ENCODE assay signal across 13 cellular contexts in the genomic region with DNA sequence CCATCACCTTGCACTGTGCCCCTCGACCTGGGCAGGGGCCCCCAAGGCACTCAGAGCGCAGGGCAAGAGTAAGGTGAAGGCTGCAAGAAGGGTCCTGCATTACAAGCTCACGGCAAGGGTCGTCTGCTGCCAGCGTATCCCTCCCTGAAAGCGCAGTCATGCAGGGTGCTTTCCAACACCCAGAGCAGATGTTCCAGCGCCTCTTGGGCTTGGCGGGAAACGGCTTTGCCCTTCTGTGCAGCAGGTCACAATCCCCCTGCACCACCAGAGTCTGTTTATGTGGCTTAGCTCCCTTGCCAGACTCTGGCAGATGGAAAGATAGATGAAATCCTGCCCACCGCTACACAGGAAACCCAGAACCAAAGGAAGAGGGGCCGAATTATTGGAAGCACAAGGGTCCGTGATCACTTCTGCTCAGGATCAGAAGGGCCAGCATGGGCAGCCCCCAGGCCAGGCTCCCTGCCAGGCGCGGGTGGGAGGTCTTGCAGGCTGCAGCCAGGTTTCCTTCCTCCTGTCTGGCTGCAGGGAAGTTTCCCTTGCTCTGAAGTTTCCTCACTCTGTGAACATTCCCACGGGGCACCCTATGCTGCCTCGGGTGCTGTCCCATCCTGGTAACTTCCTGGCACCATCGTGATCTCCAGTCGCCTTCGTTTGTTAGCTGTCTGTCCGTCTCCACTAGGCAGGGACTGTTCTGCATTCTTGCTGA.
DNase-seq lines count a peak whose midpoint lies in the region; ATAC-seq and TF ChIP-seq lines count a peak whose summit lies in the region.
"Had no signal": no experiment of that assay in that cellular context is flagged by ENCODE, and none has a peak within 500 bp of the region (broad histone marks: within the 10 kb centered on the region; RNA-seq: fewer than 3 reads in every experiment).

No MANE protein-coding gene starts in this region.

- H3K36me3 Mint-ChIP-seq in WTC11: no peaks in the 10 kb centered on the region
- H3K36me3 Mint-ChIP-seq: CD8-positive, alpha-beta memory T cell had no signal

- H3K27ac ChIP-seq in osteoblast (ENCODE audit: low read depth, low read length): no peak overlapping the region

- peak; percentile 85 for DNase-seq in DMS 273 (lab: John Stamatoyannopoulos, UW; ENCODE audit: unreplicated experiment)
- DNase-seq in NCI-H1694 treated with DMSO at 0.1 percent for 48 hours (lab: John Stamatoyannopoulos, UW): peak; percentile 72
- peak; percentile 10 for DNase-seq in WTC11 (ENCODE audit: low spot score)
- DNase-seq in osteoblast (ENCODE audit: insufficient read length, low spot score, missing footprints): peak; percentile 65
- DNase-seq in COLO668 (lab: John Stamatoyannopoulos, UW; ENCODE audit: unreplicated experiment): no peak
- DNase-seq: CD8-positive, alpha-beta memory T cell; Kasumi-1; NCI-H2029; NCI-H526; SHP77 treated with DMSO at 0.1 percent for 48 hours had no signal

- no peak overlapping the region for H3K27ac Mint-ChIP-seq in WTC11
- H3K27ac Mint-ChIP-seq: CD8-positive, alpha-beta memory T cell had no signal

- H3K9me3 Mint-ChIP-seq in WTC11: no peaks in the 10 kb centered on the region
- H3K9me3 Mint-ChIP-seq: CD8-positive, alpha-beta memory T cell had no signal

- no peaks in the 10 kb centered on the region for H3K27me3 ChIP-seq in osteoblast (ENCODE audit: insufficient read depth, low read length)
- H3K27me3 ChIP-seq: BE2C had no signal

- no peaks in the 10 kb centered on the region for H3K9me3 ChIP-seq in osteoblast (ENCODE audit: low read depth, low read length)
- H3K9me3 ChIP-seq: BE2C had no signal

- no peaks in the 10 kb centered on the region; the same call in 1 of the 2 replicates for H3K27me3 Mint-ChIP-seq in WTC11 (ENCODE audit: low read depth)

- no peak overlapping the region for H3K4me3 Mint-ChIP-seq in WTC11
- H3K4me3 Mint-ChIP-seq: CD8-positive, alpha-beta memory T cell had no signal

- H3K79me2 ChIP-seq in osteoblast (ENCODE audit: insufficient read depth, low read length): peaks cover 35% of the 10 kb centered on the region

- peaks cover 24% of the 10 kb centered on the region for H3K4me1 Mint-ChIP-seq in WTC11
- H3K4me1 Mint-ChIP-seq: CD8-positive, alpha-beta memory T cell had no signal

- H3K4me1 ChIP-seq in osteoblast (ENCODE audit: insufficient read depth, low read length): no peaks in the 10 kb centered on the region
- H3K4me1 ChIP-seq: BE2C had no signal

- peaks cover 38% of the 10 kb centered on the region for H4K20me1 ChIP-seq in osteoblast (ENCODE audit: insufficient read depth, low read length)

- POLR2A ChIA-PET in WTC11 (lab: Charles Lee): interaction anchor here (0.6 kb wide), 1 partner anchor 312 kb away, joined by 4 read pairs; no protein-coding TSS in a partner anchor

- CTCF ChIA-PET in WTC11 (lab: Charles Lee): interaction anchor here (1.3 kb wide), 1 partner anchor 72 kb away, joined by 3 read pairs; no protein-coding TSS in a partner anchor

- no peak overlapping the region for H3K4me2 ChIP-seq in osteoblast (ENCODE audit: insufficient read depth, low read length)

- no peak overlapping the region for H2AFZ ChIP-seq in osteoblast (ENCODE audit: low read length)

- TF ChIP-seq CTCF in WTC11 (IDR thresholded peaks at IDR 0.05): no peak
- no peak for TF ChIP-seq CTCF in osteoblast (IDR thresholded peaks at IDR 0.05; ENCODE audit: extremely low read depth, low read depth, low read length)

- no peak overlapping the region for H3K4me3 ChIP-seq in osteoblast (ENCODE audit: insufficient read depth, low read length)

- ATAC-seq in WTC11: no peak
- no peak for ATAC-seq in GM21515 (IDR thresholded peaks at IDR 0.05; ENCODE audit: unreplicated experiment)
- no peak for ATAC-seq in HG03342 (IDR thresholded peaks at IDR 0.05; ENCODE audit: unreplicated experiment)

- H3K36me3 ChIP-seq in osteoblast (ENCODE audit: insufficient read depth, low read length): peaks cover 22% of the 10 kb centered on the region
- H3K36me3 ChIP-seq: BE2C had no signal

TF ChIP-seq in WTC11, 78 proteins besides CTCF, POLR2A, EP300 and RAD21:
- TF ChIP-seq MYBL2 (CRISPR knock-in tag; IDR thresholded peaks at IDR 0.05): no peak
- TF ChIP-seq, protein P1, sequence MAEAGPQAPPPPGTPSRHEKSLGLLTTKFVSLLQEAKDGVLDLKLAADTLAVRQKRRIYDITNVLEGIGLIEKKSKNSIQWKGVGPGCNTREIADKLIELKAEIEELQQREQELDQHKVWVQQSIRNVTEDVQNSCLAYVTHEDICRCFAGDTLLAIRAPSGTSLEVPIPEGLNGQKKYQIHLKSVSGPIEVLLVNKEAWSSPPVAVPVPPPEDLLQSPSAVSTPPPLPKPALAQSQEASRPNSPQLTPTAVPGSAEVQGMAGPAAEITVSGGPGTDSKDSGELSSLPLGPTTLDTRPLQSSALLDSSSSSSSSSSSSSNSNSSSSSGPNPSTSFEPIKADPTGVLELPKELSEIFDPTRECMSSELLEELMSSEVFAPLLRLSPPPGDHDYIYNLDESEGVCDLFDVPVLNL (CRISPR knock-in tag; IDR thresholded peaks at IDR 0.05; ENCODE audit: borderline replicate concordance, low read depth): no peak
- TF ChIP-seq, protein P2, sequence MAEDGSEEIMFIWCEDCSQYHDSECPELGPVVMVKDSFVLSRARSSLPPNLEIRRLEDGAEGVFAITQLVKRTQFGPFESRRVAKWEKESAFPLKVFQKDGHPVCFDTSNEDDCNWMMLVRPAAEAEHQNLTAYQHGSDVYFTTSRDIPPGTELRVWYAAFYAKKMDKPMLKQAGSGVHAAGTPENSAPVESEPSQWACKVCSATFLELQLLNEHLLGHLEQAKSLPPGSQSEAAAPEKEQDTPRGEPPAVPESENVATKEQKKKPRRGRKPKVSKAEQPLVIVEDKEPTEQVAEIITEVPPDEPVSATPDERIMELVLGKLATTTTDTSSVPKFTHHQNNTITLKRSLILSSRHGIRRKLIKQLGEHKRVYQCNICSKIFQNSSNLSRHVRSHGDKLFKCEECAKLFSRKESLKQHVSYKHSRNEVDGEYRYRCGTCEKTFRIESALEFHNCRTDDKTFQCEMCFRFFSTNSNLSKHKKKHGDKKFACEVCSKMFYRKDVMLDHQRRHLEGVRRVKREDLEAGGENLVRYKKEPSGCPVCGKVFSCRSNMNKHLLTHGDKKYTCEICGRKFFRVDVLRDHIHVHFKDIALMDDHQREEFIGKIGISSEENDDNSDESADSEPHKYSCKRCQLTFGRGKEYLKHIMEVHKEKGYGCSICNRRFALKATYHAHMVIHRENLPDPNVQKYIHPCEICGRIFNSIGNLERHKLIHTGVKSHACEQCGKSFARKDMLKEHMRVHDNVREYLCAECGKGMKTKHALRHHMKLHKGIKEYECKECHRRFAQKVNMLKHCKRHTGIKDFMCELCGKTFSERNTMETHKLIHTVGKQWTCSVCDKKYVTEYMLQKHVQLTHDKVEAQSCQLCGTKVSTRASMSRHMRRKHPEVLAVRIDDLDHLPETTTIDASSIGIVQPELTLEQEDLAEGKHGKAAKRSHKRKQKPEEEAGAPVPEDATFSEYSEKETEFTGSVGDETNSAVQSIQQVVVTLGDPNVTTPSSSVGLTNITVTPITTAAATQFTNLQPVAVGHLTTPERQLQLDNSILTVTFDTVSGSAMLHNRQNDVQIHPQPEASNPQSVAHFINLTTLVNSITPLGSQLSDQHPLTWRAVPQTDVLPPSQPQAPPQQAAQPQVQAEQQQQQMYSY (CRISPR knock-in tag; IDR thresholded peaks at IDR 0.05): no peak
- TF ChIP-seq, protein P3, sequence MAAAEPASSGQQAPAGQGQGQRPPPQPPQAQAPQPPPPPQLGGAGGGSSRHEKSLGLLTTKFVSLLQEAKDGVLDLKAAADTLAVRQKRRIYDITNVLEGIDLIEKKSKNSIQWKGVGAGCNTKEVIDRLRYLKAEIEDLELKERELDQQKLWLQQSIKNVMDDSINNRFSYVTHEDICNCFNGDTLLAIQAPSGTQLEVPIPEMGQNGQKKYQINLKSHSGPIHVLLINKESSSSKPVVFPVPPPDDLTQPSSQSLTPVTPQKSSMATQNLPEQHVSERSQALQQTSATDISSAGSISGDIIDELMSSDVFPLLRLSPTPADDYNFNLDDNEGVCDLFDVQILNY (CRISPR knock-in tag; IDR thresholded peaks at IDR 0.05): no peak
- TF ChIP-seq, protein P4, sequence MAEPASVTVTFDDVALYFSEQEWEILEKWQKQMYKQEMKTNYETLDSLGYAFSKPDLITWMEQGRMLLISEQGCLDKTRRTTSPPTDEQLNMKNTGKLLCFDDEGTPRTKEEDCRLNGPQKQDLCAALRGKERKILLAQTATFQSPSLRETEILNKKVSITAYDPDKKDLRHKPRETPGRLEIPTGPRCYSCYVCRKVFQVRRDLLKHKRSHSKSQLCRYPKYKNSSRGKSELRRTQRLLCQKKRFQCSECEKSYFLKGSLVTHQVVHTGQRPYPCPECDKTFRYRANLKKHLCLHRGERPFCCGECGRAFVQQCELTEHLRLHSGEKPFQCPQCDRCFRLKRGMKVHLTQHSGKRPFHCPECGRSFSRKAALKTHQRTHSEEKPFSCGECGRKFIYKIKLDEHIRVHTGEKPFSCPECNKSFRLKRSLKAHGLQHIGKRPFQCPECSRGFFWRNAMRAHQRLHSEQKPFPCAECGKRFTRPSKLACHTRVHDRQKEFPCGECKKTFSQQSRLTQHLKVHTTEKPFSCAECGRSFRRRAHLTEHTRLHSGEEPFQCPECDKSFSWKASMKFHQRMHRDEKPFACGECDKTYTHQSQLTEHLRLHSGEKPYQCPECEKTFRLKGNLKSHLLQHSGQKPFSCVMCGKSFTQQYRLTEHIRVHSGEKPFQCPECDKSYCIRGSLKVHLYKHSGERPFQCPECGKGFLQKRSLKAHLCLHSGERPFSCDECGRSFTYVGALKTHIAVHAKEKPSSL (CRISPR knock-in tag; conservative IDR thresholded peaks at IDR 0.05): no peak
- TF ChIP-seq, protein P5, sequence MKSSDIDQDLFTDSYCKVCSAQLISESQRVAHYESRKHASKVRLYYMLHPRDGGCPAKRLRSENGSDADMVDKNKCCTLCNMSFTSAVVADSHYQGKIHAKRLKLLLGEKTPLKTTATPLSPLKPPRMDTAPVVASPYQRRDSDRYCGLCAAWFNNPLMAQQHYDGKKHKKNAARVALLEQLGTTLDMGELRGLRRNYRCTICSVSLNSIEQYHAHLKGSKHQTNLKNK (CRISPR knock-in tag; IDR thresholded peaks at IDR 0.05): no peak
